1 cellular context compared by ENCODE assay signal in the genomic region with DNA sequence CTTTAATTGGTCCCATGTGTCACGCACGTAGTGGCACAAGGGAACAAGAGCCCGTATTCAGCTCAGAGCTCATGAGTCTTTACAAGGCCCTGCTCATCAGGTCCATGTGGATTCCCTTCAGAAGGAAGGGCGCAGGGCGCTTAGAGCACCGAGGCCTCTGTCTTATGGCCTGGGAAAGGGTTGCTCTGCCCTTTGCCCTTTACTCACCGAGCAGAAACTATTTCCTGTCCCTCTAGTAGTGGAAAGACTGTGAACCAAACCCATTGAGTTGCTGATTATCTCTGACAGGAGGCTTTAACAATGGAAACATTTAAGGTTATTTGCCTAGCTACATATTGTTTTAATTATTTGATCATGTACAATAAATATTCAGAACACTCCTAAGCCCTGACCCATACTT.
TF ChIP-seq lines count a peak whose summit lies in the region.

No MANE protein-coding gene starts in this region.

TF ChIP-seq in HepG2, 621 proteins besides CTCF, POLR2A, EP300 and RAD21 (continued from another document and continues in another):
- TF ChIP-seq KIAA2018 (CRISPR knock-in tag; IDR thresholded peaks at IDR 0.05; ENCODE audit: borderline replicate concordance) (no peak), ZMYM3 (CRISPR knock-in tag; IDR thresholded peaks at IDR 0.05) (0 out of 2 replicates have a peak, but pooled peaks have one; percentile 35), ZNF629 (CRISPR knock-in tag; conservative IDR thresholded peaks at IDR 0.05) (peak; percentile 73), PAXIP1 (CRISPR knock-in tag; conservative IDR thresholded peaks at IDR 0.05) (0 out of 2 replicates have a peak, but pooled peaks have one; percentile 21), NR2F6 (IDR thresholded peaks at IDR 0.05) (peak; percentile 50), NR2F6 (CRISPR knock-in tag; IDR thresholded peaks at IDR 0.05) (peak; percentile 54; the same call in 1 of the 2 replicates), POGZ (CRISPR knock-in tag; IDR thresholded peaks at IDR 0.05) (no peak), HNF4G (IDR thresholded peaks at IDR 0.05; ENCODE audit: borderline replicate concordance, low read depth, low read length) (0 out of 2 replicates have a peak, but pooled peaks have one; percentile 9), HNF4G (CRISPR knock-in tag; IDR thresholded peaks at IDR 0.05; ENCODE audit: borderline replicate concordance, low read depth) (no peak), ZBTB38 (CRISPR knock-in tag; IDR thresholded peaks at IDR 0.05) (peak; percentile 30; the same call in 1 of the 2 replicates), NR2F1 (CRISPR knock-in tag; IDR thresholded peaks at IDR 0.05) (0 out of 4 replicates have a peak, but pooled peaks have one; percentile 29 to 41), TEF (CRISPR knock-in tag; IDR thresholded peaks at IDR 0.05) (no peak), SALL1 (CRISPR knock-in tag; IDR thresholded peaks at IDR 0.05) (0 out of 2 replicates have a peak, but pooled peaks have one; percentile 19), ATF7-NPFF (CRISPR knock-in tag; IDR thresholded peaks at IDR 0.05; ENCODE audit: low read depth) (no peak), GTF2F1 (IDR thresholded peaks at IDR 0.05; ENCODE audit: low read length) (no peak), SMYD3 (CRISPR knock-in tag; IDR thresholded peaks at IDR 0.05) (no peak), HNF4A (CRISPR knock-in tag; IDR thresholded peaks at IDR 0.05) (peak; percentile 65), ARHGAP35 (CRISPR knock-in tag; IDR thresholded peaks at IDR 0.05; ENCODE audit: borderline replicate concordance) (no peak), HOMEZ (CRISPR knock-in tag; IDR thresholded peaks at IDR 0.05; ENCODE audit: low read depth) (peak; percentile 72), ZNF800 (CRISPR knock-in tag; IDR thresholded peaks at IDR 0.05) (no peak), ATF6 (CRISPR knock-in tag; conservative IDR thresholded peaks at IDR 0.05) (no peak), JDP2 (CRISPR knock-in tag; IDR thresholded peaks at IDR 0.05; ENCODE audit: borderline replicate concordance) (no peak), PPARG (CRISPR knock-in tag; conservative IDR thresholded peaks at IDR 0.05) (0 out of 2 replicates have a peak, but pooled peaks have one; percentile 22), ZNF335 (CRISPR knock-in tag; IDR thresholded peaks at IDR 0.05) (no peak), ZFX (CRISPR knock-in tag; IDR thresholded peaks at IDR 0.05; ENCODE audit: low read depth) (peak; percentile 45; the same call in 1 of the 2 replicates), HDAC2 (CRISPR knock-in tag; IDR thresholded peaks at IDR 0.05) (no peak), ZNF839 (CRISPR knock-in tag; IDR thresholded peaks at IDR 0.05; ENCODE audit: borderline replicate concordance) (no peak), DPF2 (CRISPR knock-in tag; IDR thresholded peaks at IDR 0.05; ENCODE audit: borderline replicate concordance, low read depth) (no peak), MIER3 (CRISPR knock-in tag; IDR thresholded peaks at IDR 0.05; ENCODE audit: borderline replicate concordance) (no peak), NR2C2 (CRISPR knock-in tag; IDR thresholded peaks at IDR 0.05; ENCODE audit: borderline replicate concordance) (peak; percentile 68; the same call in 1 of the 2 replicates)
- TF ChIP-seq, protein P1, sequence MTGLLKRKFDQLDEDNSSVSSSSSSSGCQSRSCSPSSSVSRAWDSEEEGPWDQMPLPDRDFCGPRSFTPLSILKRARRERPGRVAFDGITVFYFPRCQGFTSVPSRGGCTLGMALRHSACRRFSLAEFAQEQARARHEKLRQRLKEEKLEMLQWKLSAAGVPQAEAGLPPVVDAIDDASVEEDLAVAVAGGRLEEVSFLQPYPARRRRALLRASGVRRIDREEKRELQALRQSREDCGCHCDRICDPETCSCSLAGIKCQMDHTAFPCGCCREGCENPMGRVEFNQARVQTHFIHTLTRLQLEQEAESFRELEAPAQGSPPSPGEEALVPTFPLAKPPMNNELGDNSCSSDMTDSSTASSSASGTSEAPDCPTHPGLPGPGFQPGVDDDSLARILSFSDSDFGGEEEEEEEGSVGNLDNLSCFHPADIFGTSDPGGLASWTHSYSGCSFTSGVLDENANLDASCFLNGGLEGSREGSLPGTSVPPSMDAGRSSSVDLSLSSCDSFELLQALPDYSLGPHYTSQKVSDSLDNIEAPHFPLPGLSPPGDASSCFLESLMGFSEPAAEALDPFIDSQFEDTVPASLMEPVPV (CRISPR knock-in tag; IDR thresholded peaks at IDR 0.05), result no peak
- TF ChIP-seq, protein P2, sequence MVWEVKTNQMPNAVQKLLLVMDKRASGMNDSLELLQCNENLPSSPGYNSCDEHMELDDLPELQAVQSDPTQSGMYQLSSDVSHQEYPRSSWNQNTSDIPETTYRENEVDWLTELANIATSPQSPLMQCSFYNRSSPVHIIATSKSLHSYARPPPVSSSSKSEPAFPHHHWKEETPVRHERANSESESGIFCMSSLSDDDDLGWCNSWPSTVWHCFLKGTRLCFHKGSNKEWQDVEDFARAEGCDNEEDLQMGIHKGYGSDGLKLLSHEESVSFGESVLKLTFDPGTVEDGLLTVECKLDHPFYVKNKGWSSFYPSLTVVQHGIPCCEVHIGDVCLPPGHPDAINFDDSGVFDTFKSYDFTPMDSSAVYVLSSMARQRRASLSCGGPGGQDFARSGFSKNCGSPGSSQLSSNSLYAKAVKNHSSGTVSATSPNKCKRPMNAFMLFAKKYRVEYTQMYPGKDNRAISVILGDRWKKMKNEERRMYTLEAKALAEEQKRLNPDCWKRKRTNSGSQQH (CRISPR knock-in tag; IDR thresholded peaks at IDR 0.05; ENCODE audit: low read depth), result no peak
